ENCODE assay signal across 32 cellular contexts in genomic region chr13:36628986-36629385, GRCh38. TPM values are rescaled to one million over a fixed set of nuclear protein-coding genes. Genes with fewer than 3 reads are reported as not detected.
"Had no signal": no experiment of that assay in that cellular context is flagged by ENCODE, and none has a peak within 500 bp of the region (broad histone marks: within the 10 kb centered on the region; RNA-seq: fewer than 3 reads in every experiment).

No MANE protein-coding gene starts in this region.

- DNase-seq: activated B cell treated with CpG ODN at 0.5 μM for 24 hours; activated CD4-positive, alpha-beta memory T cell treated with anti-CD3 and anti-CD28 coated beads for 36 hours; activated CD4-positive, alpha-beta T cell treated with anti-CD3 and anti-CD28 coated beads for 4 hours; activated CD4-positive, alpha-beta T cell treated with anti-CD3 and anti-CD28 coated beads, Interleukin-2, amount 50 U/mL, for 1 hour; activated CD4-positive, CD25-positive, alpha-beta regulatory T cell treated with anti-CD3 and anti-CD28 coated beads, Interleukin-2, amount 50 U/mL, for 72 hours; activated CD8-positive, alpha-beta memory T cell treated with anti-CD3 and anti-CD28 coated beads, Interleukin-2, amount 50 U/mL, for 48 hours; activated effector memory CD4-positive, alpha-beta T cell treated with Interleukin-2 at 50 U/mL for 16 hours; activated naive CD4-positive, alpha-beta T cell treated with anti-CD3 and anti-CD28 coated beads, Interleukin-2, amount 10 ng/mL, durations not matched to agents 7 days and 5 days; activated naive CD8-positive, alpha-beta T cell treated with anti-CD3 and anti-CD28 coated beads, Interleukin-2, amount 50 U/mL, for 24 hours; activated T-cell treated with anti-CD3 and anti-CD28 coated beads, Interleukin-2, amount 50 U/mL, for 48 hours; anterior cingulate cortex; caudate nucleus; cerebellar nuclear complex; Kasumi-1; KG1; NCI-H1092 treated with DMSO at 0.1 percent for 48 hours; NCI-H1417; NCI-H146; NCI-H187 treated with DMSO at 0.1 percent for 48 hours; NCI-H2081; NCI-H345; NCI-H524 treated with DMSO at 0.1 percent for 48 hours; SHP77; SJCRH30; SK-N-SH had no signal

- H3K9ac ChIP-seq: SK-N-SH had no signal

- H3K4me3 Mint-ChIP-seq: activated B cell treated with CpG ODN at 0.5 μM for 24 hours; activated CD4-positive, alpha-beta memory T cell treated with anti-CD3 and anti-CD28 coated beads for 36 hours; activated naive CD4-positive, alpha-beta T cell treated with anti-CD3 and anti-CD28 coated beads, Interleukin-2, amount 10 ng/mL, durations not matched to agents 7 days and 5 days; activated naive CD8-positive, alpha-beta T cell; activated naive CD8-positive, alpha-beta T cell treated with anti-CD3 and anti-CD28 coated beads, Interleukin-2, amount 50 U/mL, for 24 hours; brain; T-helper 1 cell treated with Interleukin-12 subunit alpha and Interleukin-12 subunit beta and Interleukin-4 antibody, amounts not matched to agents 30 μg/mL and 1 μg/mL, for 36 hours; T-helper 2 cell treated with Interferon-gamma antibody and Interleukin-4, amounts not matched to agents 5 μg/mL and 100 μg/mL, for 36 hours had no signal

- H3K36me3 Mint-ChIP-seq: activated CD4-positive, alpha-beta memory T cell treated with anti-CD3 and anti-CD28 coated beads for 36 hours; activated naive CD4-positive, alpha-beta T cell treated with anti-CD3 and anti-CD28 coated beads, Interleukin-2, amount 10 ng/mL, durations not matched to agents 7 days and 5 days; activated naive CD8-positive, alpha-beta T cell; brain had no signal

- ATAC-seq: activated naive CD8-positive, alpha-beta T cell treated with anti-CD3 and anti-CD28 coated beads, Interleukin-2, amount 50 U/mL, for 24 hours had no signal

- H3K27ac ChIP-seq: SJCRH30 had no signal

- H3K36me3 ChIP-seq: SJCRH30 had no signal

- H3K4me1 Mint-ChIP-seq: activated B cell treated with CpG ODN at 0.5 μM for 24 hours; activated naive CD4-positive, alpha-beta T cell treated with anti-CD3 and anti-CD28 coated beads, Interleukin-2, amount 10 ng/mL, durations not matched to agents 7 days and 5 days; activated naive CD8-positive, alpha-beta T cell treated with anti-CD3 and anti-CD28 coated beads, Interleukin-2, amount 50 U/mL, for 24 hours had no signal

- H3K27me3 ChIP-seq: SJCRH30 had no signal

- H3K27ac Mint-ChIP-seq: activated B cell treated with CpG ODN at 0.5 μM for 24 hours; activated CD4-positive, alpha-beta memory T cell treated with anti-CD3 and anti-CD28 coated beads for 36 hours; activated naive CD4-positive, alpha-beta T cell treated with anti-CD3 and anti-CD28 coated beads, Interleukin-2, amount 10 ng/mL, durations not matched to agents 7 days and 5 days; activated naive CD8-positive, alpha-beta T cell; activated naive CD8-positive, alpha-beta T cell treated with anti-CD3 and anti-CD28 coated beads, Interleukin-2, amount 50 U/mL, for 24 hours; brain; T-helper 1 cell treated with Interleukin-12 subunit alpha and Interleukin-12 subunit beta and Interleukin-4 antibody, amounts not matched to agents 30 μg/mL and 1 μg/mL, for 36 hours; T-helper 2 cell treated with Interferon-gamma antibody and Interleukin-4, amounts not matched to agents 5 μg/mL and 100 μg/mL, for 36 hours had no signal

- H3K4me1 ChIP-seq: SJCRH30 had no signal

- H3K4me2 ChIP-seq: SK-N-SH had no signal

- H3K9me2 ChIP-seq: SK-N-SH had no signal

- H3K4me3 ChIP-seq: SJCRH30 had no signal

- H3K9me3 Mint-ChIP-seq: activated B cell treated with CpG ODN at 0.5 μM for 24 hours; activated CD4-positive, alpha-beta memory T cell treated with anti-CD3 and anti-CD28 coated beads for 36 hours; activated naive CD4-positive, alpha-beta T cell treated with anti-CD3 and anti-CD28 coated beads, Interleukin-2, amount 10 ng/mL, durations not matched to agents 7 days and 5 days; T-helper 1 cell treated with Interleukin-12 subunit alpha and Interleukin-12 subunit beta and Interleukin-4 antibody, amounts not matched to agents 30 μg/mL and 1 μg/mL, for 36 hours; T-helper 2 cell treated with Interferon-gamma antibody and Interleukin-4, amounts not matched to agents 5 μg/mL and 100 μg/mL, for 36 hours had no signal

- H3K27me3 Mint-ChIP-seq: activated B cell treated with CpG ODN at 0.5 μM for 24 hours; activated CD4-positive, alpha-beta memory T cell treated with anti-CD3 and anti-CD28 coated beads for 36 hours; activated naive CD4-positive, alpha-beta T cell treated with anti-CD3 and anti-CD28 coated beads, Interleukin-2, amount 10 ng/mL, durations not matched to agents 7 days and 5 days had no signal

- H3K9me3 ChIP-seq: SJCRH30, SK-N-SH had no signal

RNA-seq across cellular contexts. Expression of gene SERTM1, which starts 44.8 kb away (rescaled TPM):
- total RNA-seq: activated B cell treated with CpG ODN at 0.5 μM for 24 hours; activated CD4-positive, alpha-beta memory T cell treated with anti-CD3 and anti-CD28 coated beads for 36 hours; bronchial epithelial cell; NCI-H460; OCI-LY7 had no signal
